In the genomic region with DNA sequence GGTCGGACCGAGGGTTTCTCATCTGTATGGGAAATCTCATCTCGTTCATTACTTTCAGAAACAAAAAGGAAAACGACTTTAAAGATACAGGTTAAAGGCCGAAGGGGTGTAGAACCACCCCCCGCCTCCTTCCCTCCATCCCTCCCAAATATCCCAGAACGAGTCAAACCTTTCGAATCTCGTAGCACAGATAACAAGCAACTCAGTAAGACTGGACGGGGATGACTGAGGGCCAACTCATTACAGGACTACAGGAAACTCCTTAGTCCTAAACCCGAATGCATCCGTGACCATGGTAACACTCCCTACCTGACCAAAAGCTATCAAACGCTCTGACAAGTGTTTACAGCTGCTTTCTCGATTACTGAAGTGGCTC, we compare ENCODE assay signal across 8 cellular contexts. TPM values are rescaled to one million over a fixed set of nuclear protein-coding genes. Genes with fewer than 3 reads are reported as not detected.
DNase-seq lines count a peak whose midpoint lies in the region; ATAC-seq and TF ChIP-seq lines count a peak whose summit lies in the region.
"Not testable (repeated sequence)": the region's sequence is repeated elsewhere in the genome, so short reads cannot be mapped to it uniquely, and the experiment has no call there.

No MANE protein-coding gene starts in this region.

- not testable (repeated sequence) for H2AFZ ChIP-seq in GM23338

- not testable (repeated sequence) for H3K9me3 Mint-ChIP-seq in GM23338; activated naive CD8-positive, alpha-beta T cell (ENCODE audit: low read depth)

- peak overlapping the region; percentile 90 for H3K4me3 Mint-ChIP-seq in GM23338
- peak overlapping the region; percentile 94 for H3K4me3 Mint-ChIP-seq in activated naive CD8-positive, alpha-beta T cell

- H3K27me3 ChIP-seq in GM23338 (ENCODE audit: insufficient read depth); RWPE2 (ENCODE audit: insufficient read depth, poor library complexity, severe bottlenecking); mucosa of rectum (ENCODE audit: control insufficient read depth in 2 of 2, insufficient read depth in 2 of 2, low read length in 2 of 2); stomach smooth muscle (ENCODE audit: control insufficient read depth in 1 of 2, insufficient read depth in 2 of 2, low read length in 2 of 2): not testable (repeated sequence)

- not testable (repeated sequence) for H3K4me1 ChIP-seq in GM23338 (ENCODE audit: insufficient read depth); RWPE2 (ENCODE audit: insufficient read depth, poor library complexity, severe bottlenecking); mucosa of rectum (ENCODE audit: control insufficient read depth in 2 of 2, insufficient read depth in 2 of 2, low read length in 2 of 2); stomach smooth muscle (ENCODE audit: control insufficient read depth, insufficient read depth, low read length)

- H3K36me3 ChIP-seq in GM23338 (ENCODE audit: insufficient read depth); RWPE2 (ENCODE audit: low read depth); mucosa of rectum (ENCODE audit: control insufficient read depth in 2 of 2, insufficient read depth in 2 of 2, low read length in 2 of 2); stomach smooth muscle (ENCODE audit: control insufficient read depth in 2 of 2, insufficient read depth in 2 of 2, low read length in 2 of 2): not testable (repeated sequence)

- not testable (repeated sequence) for H3K9me3 ChIP-seq in RWPE2 (ENCODE audit: severe bottlenecking); mucosa of rectum (ENCODE audit: control insufficient read depth in 2 of 2, low read length in 2 of 2); stomach smooth muscle (ENCODE audit: control insufficient read depth in 2 of 2, low read length in 2 of 2)

- ATAC-seq in GM23338 (peak; percentile 17), RWPE2 (ENCODE audit: low read depth) (peak; percentile 28)

- H3K9ac ChIP-seq in mucosa of rectum (ENCODE audit: low read depth in 1 of 2, low read length in 2 of 2) (peak overlapping the region in 1 of 2 donors; percentile 47), stomach smooth muscle (ENCODE audit: low read length in 2 of 2) (peak overlapping the region in 1 of 2 donors; percentile 32)

- TF ChIP-seq CTCF in GM23338 (conservative IDR thresholded peaks at IDR 0.05; ENCODE audit: low read depth in 2 of 2); RWPE2 (IDR thresholded peaks at IDR 0.05; ENCODE audit: poor library complexity, severe bottlenecking); fibroblast of pulmonary artery (IDR thresholded peaks at IDR 0.05; ENCODE audit: low read length, missing control alignments): not testable (repeated sequence)

- DNase-seq in EH (ENCODE audit: low read depth) (peak; percentile 33), GM23338 (ENCODE audit: low spot score) (peak; percentile 2), fibroblast of pulmonary artery (ENCODE audit: low read depth) (peak; percentile 10)
- peak; percentile 27 for DNase-seq in Jurkat, Clone E6-1 (ENCODE audit: low read depth, low spot score)
- DNase-seq in RWPE2 (ENCODE audit: low spot score) = not testable (repeated sequence)

- peak overlapping the region; percentile 79 for H3K4me2 ChIP-seq in GM23338

- H3K9me2 ChIP-seq in GM23338 (ENCODE audit: insufficient read depth) = not testable (repeated sequence)

- not testable (repeated sequence) for H3K27ac Mint-ChIP-seq in GM23338; activated naive CD8-positive, alpha-beta T cell

- not testable (repeated sequence) for H3F3A ChIP-seq in GM23338 (replicated peaks; ENCODE audit: low read depth)

- H3K4me3 ChIP-seq in GM23338 = peak overlapping the region; percentile 62
- H3K4me3 ChIP-seq in Jurkat, Clone E6-1 (ENCODE audit: low read length) = peak overlapping the region; percentile 19; the same call in 1 of the 2 replicates
- peak overlapping the region; percentile 14 for H3K4me3 ChIP-seq in RWPE2 (ENCODE audit: severe bottlenecking)
- H3K4me3 ChIP-seq in fibroblast of pulmonary artery (replicated peaks; ENCODE audit: low read depth, low read length) = peak overlapping the region; percentile 36
- peak overlapping the region; percentile 33 to 69 for H3K4me3 ChIP-seq in mucosa of rectum (ENCODE audit: low read length in 2 of 2)
- peak overlapping the region; percentile 54 to 65 for H3K4me3 ChIP-seq in stomach smooth muscle (ENCODE audit: low read length in 2 of 2)

- not testable (repeated sequence) for H3K36me3 Mint-ChIP-seq in GM23338 (ENCODE audit: low read depth); activated naive CD8-positive, alpha-beta T cell

- H3K27me3 Mint-ChIP-seq in GM23338 (ENCODE audit: insufficient read depth, low read depth, poor library complexity) = peaks cover 11% of the 10 kb centered on the region
- not testable (repeated sequence) for H3K27me3 Mint-ChIP-seq in activated naive CD8-positive, alpha-beta T cell

- not testable (repeated sequence) for H4K20me1 ChIP-seq in GM23338 (replicated peaks; ENCODE audit: insufficient read depth)

- not testable (repeated sequence) for H3K4me1 Mint-ChIP-seq in GM23338
- H3K4me1 Mint-ChIP-seq in activated naive CD8-positive, alpha-beta T cell (ENCODE audit: low read depth) = peaks cover 18% of the 10 kb centered on the region

- H3K27ac ChIP-seq in GM23338 (ENCODE audit: low read depth); mucosa of rectum (ENCODE audit: low read depth in 2 of 2, low read length in 2 of 2); stomach smooth muscle (ENCODE audit: low read length): not testable (repeated sequence)
- H3K27ac ChIP-seq in RWPE2 (ENCODE audit: poor library complexity, severe bottlenecking) = peak overlapping the region; percentile 70

- not testable (repeated sequence) for H3K79me2 ChIP-seq in GM23338 (replicated peaks; ENCODE audit: insufficient read depth)

RNA-seq across cellular contexts. Expression of a gene that starts 29.0 kb away (rescaled TPM):
- total RNA-seq in GM23338 (2014; rRNA removed; shearing (Covaris generic)) = not detected in 2 replicates
- not detected in 2 replicates for polyA plus RNA-seq in GM23338 (2016; fragmentation: Nextera tagmentation; extraction: Ambion mirVana)
- not detected for polyA plus RNA-seq in Jurkat, Clone E6-1 (2012; ENCODE audit: insufficient read depth, insufficient read length)
